In genomic region chr11:95790933-95791247, GRCh38 we compare ENCODE assay signal across 8 cellular contexts. TPM values are rescaled to one million over a fixed set of nuclear protein-coding genes. Genes with fewer than 3 reads are reported as not detected.
DNase-seq lines count a peak whose midpoint lies in the region; ATAC-seq lines count a peak whose summit lies in the region.

No MANE protein-coding gene starts in this region.

- H3K4me3 ChIP-seq in SK-N-MC (peak overlapping the region; percentile 96), urinary bladder (ENCODE audit: low read depth, low read length) (peak overlapping the region; percentile 83)

- peaks cover 2% of the 10 kb centered on the region for H3K4me1 ChIP-seq in urinary bladder (ENCODE audit: insufficient read depth)

- intact Hi-C loops in left ventricle myocardium superior (cut with micrococcal nuclease) = no loop called here
- intact Hi-C loops in posterior vena cava (cut with DNase I) = no loop called here

- H3K9me3 ChIP-seq in SK-N-MC (ENCODE audit: low read depth, low read length) = no peaks in the 10 kb centered on the region

- H3K27ac ChIP-seq in SK-N-MC = peak overlapping the region; percentile 97; the same call in 1 of the 2 replicates
- H3K27ac ChIP-seq in urinary bladder (ENCODE audit: low read depth) = peak overlapping the region; percentile 94

- peak overlapping the region; percentile 91 for H3K9ac ChIP-seq in SK-N-MC (ENCODE audit: insufficient read length)

- WGBS in urinary bladder = under 1% methylated on average over 16 of the region's 16 CpGs

- DNase-seq in SIG-M5 treated with dmso at 0.1 percent for 504 hours (lab: John Stamatoyannopoulos, UW; ENCODE audit: unreplicated experiment) (peak; percentile 42), SIG-M5 (lab: John Stamatoyannopoulos, UW) (no peak), M059J (ENCODE audit: low read depth) (peak; percentile 68), SK-N-MC (ENCODE audit: low read depth, low spot score) (no peak), amygdala (lab: John Stamatoyannopoulos, UW) (peak in 48 of 56 donors; percentile 5 to 78 (median 46)), left ventricle myocardium superior (peak; percentile 59), posterior vena cava (ENCODE audit: low spot score) (peak; percentile 85)

- peak; percentile 3 for ATAC-seq in left ventricle myocardium superior

- H3K36me3 ChIP-seq in SK-N-MC (ENCODE audit: insufficient read depth, low read length) = peaks cover 20% of the 10 kb centered on the region
- no peaks in the 10 kb centered on the region for H3K36me3 ChIP-seq in urinary bladder (ENCODE audit: insufficient read depth)

RNA-seq across cellular contexts. Expression of gene CEP57, which starts 0.6 kb away (rescaled TPM):
- total RNA-seq in M059J (2014; rRNA removed; shearing (Covaris generic)) = 48.0 and 60.5 TPM in 2 replicates
- total RNA-seq in left ventricle myocardium superior = 19.7 TPM
- 10 to 100 TPM; 22.0 to 26.7 TPM for total RNA-seq in posterior vena cava
- total RNA-seq in urinary bladder = 106 TPM
- 21.5 TPM for polyA plus RNA-seq in urinary bladder

RNA-seq across cellular contexts. Expression of gene FAM76B, which starts 1.3 kb away (rescaled TPM):
- total RNA-seq in M059J (2014; rRNA removed; shearing (Covaris generic)) = 8.7 and 16.2 TPM in 2 replicates
- total RNA-seq in left ventricle myocardium superior (7.1 TPM), posterior vena cava (10 to 100 TPM; 17.3 to 24.3 TPM), urinary bladder (66.7 TPM)
- 12.3 TPM for polyA plus RNA-seq in urinary bladder

Comparison
In these comparisons a context has a peak if more than half of its experiments do, and no peak if none do; other contexts are left out.
1. DNase-seq: peak in SIG-M5 treated with dmso at 0.1 percent for 504 hours (single experiment), M059J (single experiment), amygdala (48 of 56), left ventricle myocardium superior (single experiment) and posterior vena cava (single experiment); none in SIG-M5 (single experiment) and SK-N-MC (single experiment).